In genomic region chr11:114166897-114167323, GRCh38 we compare ENCODE assay signal across 8 cellular contexts.
DNase-seq lines count a peak whose midpoint lies in the region; ATAC-seq, FAIRE-seq and TF ChIP-seq lines count a peak whose summit lies in the region.

No MANE protein-coding gene starts in this region.

- CTCF ChIA-PET in activated CD8-positive, alpha-beta memory T cell treated with anti-CD3 and anti-CD28 coated beads, Interleukin-2, amount 10 ng/mL, durations not matched to agents 7 days and 5 days (lab: Charles Lee): interaction anchor here (0.6 to 7.3 kb wide), 7 partner anchors 10 to 110 kb away, joined by 3 to 63 read pairs (median 4); no protein-coding TSS in a partner anchor

- no peaks in the 10 kb centered on the region for H3K79me2 ChIP-seq in keratinocyte (ENCODE audit: control insufficient read depth, insufficient read depth, low read length)

- H4K20me1 ChIP-seq in keratinocyte (ENCODE audit: control insufficient read depth, extremely low read depth, insufficient read depth, low read length): peaks cover 3% of the 10 kb centered on the region

- in situ Hi-C loops in astrocyte of the spinal cord (cut with HindIII; ENCODE audit: low sequenced_read_pairs): no loop called here

- H3K36me3 ChIP-seq in keratinocyte (ENCODE audit: control insufficient read depth in 2 of 2, extremely low read depth in 1 of 2, insufficient read depth in 2 of 2, low read length in 2 of 2) (no peaks in the 10 kb centered on the region), subcutaneous abdominal adipose tissue (ENCODE audit: control insufficient read depth in 5 of 5, insufficient read depth in 5 of 5, low read length in 5 of 5) (no peaks in the 10 kb centered on the region)

- TF ChIP-seq CTCF in astrocyte of the spinal cord (IDR thresholded peaks at IDR 0.05; ENCODE audit: low read depth, low read length): no peak
- no peak for TF ChIP-seq CTCF in keratinocyte (optimal IDR thresholded peaks at IDR 0.05 in 1 of 3, IDR thresholded peaks at IDR 0.05 in 1 of 3, conservative IDR thresholded peaks at IDR 0.05 in 1 of 3; ENCODE audit: extremely low read depth in 1 of 3, insufficient read depth in 2 of 3, low read length in 3 of 3)
- no peak for TF ChIP-seq CTCF in progenitor cell of endocrine pancreas (IDR thresholded peaks at IDR 0.05; ENCODE audit: unreplicated experiment)

- peak overlapping the region; percentile 70 for H3K4me2 ChIP-seq in keratinocyte (ENCODE audit: control insufficient read depth, extremely low read depth, insufficient read depth, low read depth, low read length)

- dilution Hi-C loops in keratinocyte (cut with MboI; ENCODE audit: extremely low pct_ligation_motif_present, low sequenced_read_pairs): no loop called here

- H3K9me3 Mint-ChIP-seq in activated CD8-positive, alpha-beta memory T cell treated with anti-CD3 and anti-CD28 coated beads, Interleukin-2, amount 10 ng/mL, durations not matched to agents 7 days and 5 days (ENCODE audit: low read depth): no peaks in the 10 kb centered on the region
- H3K9me3 Mint-ChIP-seq in progenitor cell of endocrine pancreas (ENCODE audit: low read depth): no peaks in the 10 kb centered on the region

- H3K27me3 Mint-ChIP-seq in activated CD8-positive, alpha-beta memory T cell treated with anti-CD3 and anti-CD28 coated beads, Interleukin-2, amount 10 ng/mL, durations not matched to agents 7 days and 5 days: no peaks in the 10 kb centered on the region
- H3K27me3 Mint-ChIP-seq in progenitor cell of endocrine pancreas: no peaks in the 10 kb centered on the region

- peak; percentile 77 for ATAC-seq in activated CD8-positive, alpha-beta memory T cell treated with anti-CD3 and anti-CD28 coated beads, Interleukin-2, amount 10 ng/mL, durations not matched to agents 7 days and 5 days
- no peak for ATAC-seq in HG03139 (IDR thresholded peaks at IDR 0.05; ENCODE audit: unreplicated experiment)

- peaks cover 58% of the 10 kb centered on the region for H3K27me3 ChIP-seq in keratinocyte (ENCODE audit: control insufficient read depth, extremely low read depth, insufficient read depth, low read length)
- no peaks in the 10 kb centered on the region for H3K27me3 ChIP-seq in subcutaneous abdominal adipose tissue (ENCODE audit: control insufficient read depth in 5 of 5, insufficient read depth in 4 of 5, low read length in 5 of 5)

- H3K9me3 ChIP-seq in keratinocyte (ENCODE audit: control insufficient read depth, low read depth, low read length): no peaks in the 10 kb centered on the region
- H3K9me3 ChIP-seq in subcutaneous abdominal adipose tissue (ENCODE audit: control insufficient read depth in 5 of 5, low read length in 5 of 5): no peaks in the 10 kb centered on the region

- H3K4me3 ChIP-seq in astrocyte of the spinal cord (ENCODE audit: low read depth, low read length) (no peak overlapping the region), keratinocyte (ENCODE audit: control insufficient read depth in 2 of 3, extremely low read depth in 1 of 3, insufficient read depth in 2 of 3, low read depth in 1 of 3, low read length in 3 of 3) (no peak overlapping the region), subcutaneous abdominal adipose tissue (ENCODE audit: low read depth in 1 of 5, low read length in 5 of 5) (no peak overlapping the region)

- H3K4me1 ChIP-seq in keratinocyte (ENCODE audit: control insufficient read depth, extremely low read depth, insufficient read depth, low read length) (peaks cover 39% of the 10 kb centered on the region), subcutaneous abdominal adipose tissue (ENCODE audit: control insufficient read depth in 5 of 5, insufficient read depth in 5 of 5, low read length in 5 of 5) (peaks cover 37 to 96% (median 96%) of the 10 kb centered on the region in 5 donors)

- no peak overlapping the region for H3K27ac ChIP-seq in keratinocyte (ENCODE audit: control insufficient read depth, insufficient read depth, low read length)
- H3K27ac ChIP-seq in subcutaneous abdominal adipose tissue (ENCODE audit: low read depth, low read length): peak overlapping the region; percentile 67

- H3K4me1 Mint-ChIP-seq in activated CD8-positive, alpha-beta memory T cell treated with anti-CD3 and anti-CD28 coated beads, Interleukin-2, amount 10 ng/mL, durations not matched to agents 7 days and 5 days: peaks cover 51% of the 10 kb centered on the region
- H3K4me1 Mint-ChIP-seq in progenitor cell of endocrine pancreas (ENCODE audit: low read depth): peaks cover 31% of the 10 kb centered on the region

- FAIRE-seq in keratinocyte (lab: Jason Lieb, UNC): no peak

- H2AFZ ChIP-seq in keratinocyte (ENCODE audit: control insufficient read depth, low read length): no peak overlapping the region

- H3K4me3 Mint-ChIP-seq in activated CD8-positive, alpha-beta memory T cell treated with anti-CD3 and anti-CD28 coated beads, Interleukin-2, amount 10 ng/mL, durations not matched to agents 7 days and 5 days: peak overlapping the region; percentile 9
- no peak overlapping the region for H3K4me3 Mint-ChIP-seq in progenitor cell of endocrine pancreas (ENCODE audit: low read depth)

- peak overlapping the region; percentile 80 for H3K27ac Mint-ChIP-seq in activated CD8-positive, alpha-beta memory T cell treated with anti-CD3 and anti-CD28 coated beads, Interleukin-2, amount 10 ng/mL, durations not matched to agents 7 days and 5 days
- H3K27ac Mint-ChIP-seq in progenitor cell of endocrine pancreas: no peak overlapping the region

- H3K9ac ChIP-seq in keratinocyte (ENCODE audit: control insufficient read depth, extremely low read depth, insufficient read depth, low read length) (no peak overlapping the region), subcutaneous abdominal adipose tissue (ENCODE audit: low read length in 5 of 5) (peak overlapping the region in 2 of 5 donors; percentile 13 to 22)

- no peaks in the 10 kb centered on the region for H3K36me3 Mint-ChIP-seq in activated CD8-positive, alpha-beta memory T cell treated with anti-CD3 and anti-CD28 coated beads, Interleukin-2, amount 10 ng/mL, durations not matched to agents 7 days and 5 days
- H3K36me3 Mint-ChIP-seq in progenitor cell of endocrine pancreas (ENCODE audit: insufficient read depth): no peaks in the 10 kb centered on the region

- no peak for DNase-seq in activated CD8-positive, alpha-beta memory T cell treated with anti-CD3 and anti-CD28 coated beads, Interleukin-2, amount 10 ng/mL, durations not matched to agents 7 days and 5 days
- DNase-seq in activated CD8-positive, alpha-beta memory T cell treated with anti-CD3 and anti-CD28 coated beads, Interleukin-2, amount 50 U/mL, for 48 hours: no peak
- DNase-seq in NCI-H69 (lab: John Stamatoyannopoulos, UW) (peak; percentile 94), astrocyte of the spinal cord (ENCODE audit: low read depth, low spot score) (peak; percentile 97), keratinocyte (ENCODE audit: low read depth, low spot score) (peak; percentile 45), progenitor cell of endocrine pancreas (ENCODE audit: low spot score, unreplicated experiment) (no peak)

- H3K9me1 ChIP-seq in keratinocyte (ENCODE audit: control insufficient read depth, extremely low read depth, insufficient read depth, low read length): no peaks in the 10 kb centered on the region

Comparison
In these comparisons a context has a peak if more than half of its experiments do, and no peak if none do; other contexts are left out.
1. DNase-seq: peak in NCI-H69 (single experiment), astrocyte of the spinal cord (single experiment) and keratinocyte (single experiment); none in activated CD8-positive, alpha-beta memory T cell treated with anti-CD3 and anti-CD28 coated beads, Interleukin-2, amount 10 ng/mL, durations not matched to agents 7 days and 5 days (single experiment), activated CD8-positive, alpha-beta memory T cell treated with anti-CD3 and anti-CD28 coated beads, Interleukin-2, amount 50 U/mL, for 48 hours (single experiment) and progenitor cell of endocrine pancreas (single experiment).